In the genomic region with DNA sequence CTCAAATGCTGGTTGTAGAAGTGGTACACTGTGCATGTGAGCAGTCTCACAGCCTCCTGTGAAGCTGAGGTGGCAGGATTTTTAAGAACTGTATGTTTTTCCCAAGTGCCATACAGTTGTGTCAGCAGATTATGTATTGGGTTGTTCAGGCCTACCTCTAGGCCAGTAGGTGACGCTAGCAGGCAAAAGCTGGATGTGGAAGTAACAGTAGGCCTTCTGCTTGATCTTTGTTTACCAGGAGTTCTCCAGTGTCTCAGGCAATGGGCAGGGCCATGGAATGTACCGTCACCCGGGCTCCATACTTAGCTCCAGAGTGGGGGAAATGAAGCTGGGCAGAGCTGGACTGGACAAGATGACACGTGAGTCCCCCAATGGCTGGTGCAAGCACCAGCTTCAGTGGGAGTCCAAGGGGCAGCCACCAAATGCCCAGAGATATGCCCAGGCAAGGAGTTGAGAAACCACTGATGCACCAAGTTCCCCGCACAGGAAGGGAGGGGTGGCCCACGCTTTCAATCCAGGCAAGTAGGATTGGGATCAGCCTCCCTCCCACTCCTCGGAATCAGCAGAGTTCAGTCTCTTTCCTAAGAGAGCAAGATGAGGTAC, we compare ENCODE assay signal across 15 cellular contexts.
DNase-seq lines count a peak whose midpoint lies in the region; ATAC-seq, FAIRE-seq and TF ChIP-seq lines count a peak whose summit lies in the region.
"Had no signal": no experiment of that assay in that cellular context is flagged by ENCODE, and none has a peak within 500 bp of the region (broad histone marks: within the 10 kb centered on the region; RNA-seq: fewer than 3 reads in every experiment).

No MANE protein-coding gene starts in this region.

- TF ChIP-seq CTCF in LNCAP (IDR thresholded peaks at IDR 0.05), result peak; percentile 28; the same call in 1 of the 2 replicates
- TF ChIP-seq CTCF in cardiac fibroblast (IDR thresholded peaks at IDR 0.05; ENCODE audit: low read depth, low read length), result peak; percentile 36
- no peak for TF ChIP-seq CTCF in kidney (IDR thresholded peaks at IDR 0.05; ENCODE audit: borderline replicate concordance, extremely low read depth, insufficient read depth)

- intact Hi-C loops in kidney (cut with DNase I), result no loop called here

- no peak for TF ChIP-seq POLR2A in GM12891 (IDR thresholded peaks at IDR 0.05; ENCODE audit: low read depth, low read length)

- no peak overlapping the region for H3K27ac ChIP-seq in kidney (ENCODE audit: low read depth in 2 of 2, low read length in 2 of 2)
- H3K27ac ChIP-seq: epithelial cell of prostate, hepatocyte, sigmoid colon had no signal

- no peaks in the 10 kb centered on the region for H3K9me3 ChIP-seq in kidney (ENCODE audit: control insufficient read depth in 1 of 2, low read length in 2 of 2)

- no peak for ATAC-seq in GM21737 (IDR thresholded peaks at IDR 0.05; ENCODE audit: unreplicated experiment)

- H3K9ac ChIP-seq in kidney (ENCODE audit: low read length in 2 of 2), result no peak overlapping the region

- peak; percentile 25 for DNase-seq in ELR (ENCODE audit: low read depth)
- DNase-seq in cardiac fibroblast (ENCODE audit: low read depth in 2 of 2), result peak; percentile 18 to 49
- DNase-seq in kidney, result peak; percentile 39
- no peak for DNase-seq in GM12891 (ENCODE audit: insufficient read length, low spot score)
- no peak for DNase-seq in NCI-H82 (lab: John Stamatoyannopoulos, UW)
- no peak for DNase-seq in activated gamma-delta T cell treated with Interleukin-2 at 50 U/mL for 16 hours
- DNase-seq: activated naive CD4-positive, alpha-beta T cell treated with Interleukin-2 at 50 U/mL for 16 hours; caudate nucleus; NCI-H2029; sigmoid colon had no signal

- no peaks in the 10 kb centered on the region for H3K4me1 ChIP-seq in kidney (ENCODE audit: control insufficient read depth in 1 of 2, insufficient read depth in 1 of 2, low read depth in 1 of 2, low read length in 2 of 2)
- H3K4me1 ChIP-seq: sigmoid colon had no signal

- FAIRE-seq in kidney (lab: Jason Lieb, UNC) (no peak), GM12891 (lab: Jason Lieb, UNC) (no peak)
- FAIRE-seq: TTC549 had no signal

- no peaks in the 10 kb centered on the region for H3K36me3 ChIP-seq in kidney (ENCODE audit: control insufficient read depth in 1 of 2, insufficient read depth in 2 of 2, low read length in 2 of 2)
- H3K36me3 ChIP-seq: sigmoid colon had no signal

- H3K4me3 ChIP-seq in cardiac fibroblast (replicated peaks in 1 of 2; ENCODE audit: low read depth in 2 of 2, low read length in 2 of 2), result no peak overlapping the region
- no peak overlapping the region for H3K4me3 ChIP-seq in kidney (ENCODE audit: low read length in 2 of 2)
- H3K4me3 ChIP-seq: hepatocyte, sigmoid colon had no signal

TF ChIP-seq in GM12891, 5 proteins besides CTCF, POLR2A, EP300 and RAD21:
- TF ChIP-seq POU2F2 (IDR thresholded peaks at IDR 0.05; ENCODE audit: low read depth, low read length), result no peak
- TF ChIP-seq SPI1 (IDR thresholded peaks at IDR 0.05; ENCODE audit: low read depth, low read length), result no peak
- TF ChIP-seq POLR2AphosphoS5 (IDR thresholded peaks at IDR 0.05; ENCODE audit: low read depth, low read length), result no peak
- no peak for TF ChIP-seq TAF1 (IDR thresholded peaks at IDR 0.05; ENCODE audit: low read depth, low read length)
- TF ChIP-seq PAX5 (IDR thresholded peaks at IDR 0.05; ENCODE audit: insufficient read depth, low read length, severe bottlenecking), result no peak

Comparison
In these comparisons a context has a peak if more than half of its experiments do, and no peak if none do; other contexts are left out.
1. DNase-seq: peak in ELR (single experiment), cardiac fibroblast (2 of 2) and kidney (single experiment); none in GM12891 (single experiment), NCI-H82 (single experiment) and activated gamma-delta T cell treated with Interleukin-2 at 50 U/mL for 16 hours (single experiment).